ENCODE assay signal across 19 cellular contexts in genomic region chr19:23382955-23383354, GRCh38.
"Had no signal": no experiment of that assay in that cellular context is flagged by ENCODE, and none has a peak within 500 bp of the region (broad histone marks: within the 10 kb centered on the region; RNA-seq: fewer than 3 reads in every experiment).

No MANE protein-coding gene starts in this region.

- DNase-seq: cortex of kidney; foreskin melanocyte; head of caudate nucleus; hippocampal formation; kidney glomerular epithelial cell; mammary epithelial cell; naive thymus-derived CD4-positive, alpha-beta T cell; nucleus accumbens; ovary; right cardiac atrium; stimulated activated CD4-positive, alpha-beta T cell treated with anti-CD3 and anti-CD28 coated beads, Interleukin-4, amount 100 ng/mL, for 1 hour; stimulated activated CD8-positive, alpha-beta memory T cell treated with anti-CD3 and anti-CD28 coated beads, Interleukin-4, amount 100 ng/mL, for 48 hours; stimulated activated naive CD8-positive, alpha-beta T cell treated with anti-CD3 and anti-CD28 coated beads, Interleukin-15, Interleukin-2, amounts not matched to agents 100 U/mL and 50 U/mL, for 24 hours; thyroid gland; upper lobe of left lung had no signal

- H3K27me3 Mint-ChIP-seq: naive thymus-derived CD4-positive, alpha-beta T cell had no signal

- H3K36me3 ChIP-seq: ovary had no signal

- H3K4me3 Mint-ChIP-seq: stimulated activated effector memory CD8-positive, alpha-beta T cell treated with anti-CD3 and anti-CD28 coated beads, Interleukin-12 subunit alpha, Interleukin-12 subunit beta, amount 100 ng/mL, for 72 hours had no signal

- H3K4me1 ChIP-seq: suprapubic skin had no signal

- H3K27ac ChIP-seq: ovary, suprapubic skin, thyroid gland, upper lobe of left lung, vagina had no signal

- H3K4me3 ChIP-seq: ovary, suprapubic skin, thyroid gland, upper lobe of left lung, vagina had no signal

- H3K27ac Mint-ChIP-seq: naive thymus-derived CD4-positive, alpha-beta T cell; stimulated activated effector memory CD8-positive, alpha-beta T cell treated with anti-CD3 and anti-CD28 coated beads, Interleukin-12 subunit alpha, Interleukin-12 subunit beta, amount 100 ng/mL, for 72 hours had no signal

- ATAC-seq: naive thymus-derived CD4-positive, alpha-beta T cell; right cardiac atrium; stimulated activated effector memory CD8-positive, alpha-beta T cell treated with anti-CD3 and anti-CD28 coated beads, Interleukin-12 subunit alpha, Interleukin-12 subunit beta, amount 100 ng/mL, for 72 hours; stimulated activated naive CD8-positive, alpha-beta T cell treated with anti-CD3 and anti-CD28 coated beads, Interleukin-15, Interleukin-2, amounts not matched to agents 100 U/mL and 50 U/mL, for 24 hours had no signal

- H3K9me3 ChIP-seq: thyroid gland had no signal

- H3K27me3 ChIP-seq: ovary, suprapubic skin, thyroid gland, upper lobe of left lung, vagina had no signal

- H3K4me1 Mint-ChIP-seq: neural crest cell had no signal
